1 cellular context compared by ENCODE assay signal in the genomic region with DNA sequence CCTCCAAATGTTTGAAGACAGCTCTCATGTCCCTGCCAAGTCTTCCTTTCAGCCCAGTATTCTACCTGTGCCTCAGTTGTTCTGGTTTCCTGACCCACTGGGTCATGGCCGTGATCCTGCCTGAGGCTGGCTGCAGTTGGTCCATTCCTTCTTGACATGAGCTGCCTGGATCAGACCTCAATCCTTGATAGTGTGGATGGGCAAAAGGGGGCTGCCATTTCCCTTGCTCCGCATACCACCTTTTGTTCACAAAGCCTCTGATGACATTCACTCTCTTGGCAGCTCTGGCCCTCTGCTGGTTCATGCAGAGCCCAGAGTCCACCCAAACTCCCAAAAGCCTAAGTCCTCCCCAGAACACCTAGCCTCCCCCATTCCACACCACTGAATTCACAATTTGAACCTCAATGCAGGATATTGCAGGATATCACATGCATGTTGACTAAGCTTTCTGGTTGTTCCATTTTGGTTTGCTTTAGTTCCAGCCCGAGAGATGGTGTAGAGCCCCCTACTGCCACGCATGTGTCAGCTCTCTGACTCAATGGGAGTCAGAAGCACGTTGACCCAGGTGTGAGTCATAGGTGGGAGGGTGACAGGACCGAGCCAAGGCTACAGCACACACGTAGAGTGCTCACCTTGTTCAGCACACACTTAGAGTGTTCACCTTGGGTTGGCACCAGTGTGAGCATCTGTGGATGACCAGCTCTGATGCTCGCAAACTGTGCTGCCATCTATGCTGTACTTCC.
TF ChIP-seq lines count a peak whose summit lies in the region.

No MANE protein-coding gene starts in this region.

TF ChIP-seq in HCT116, 20 proteins besides CTCF, POLR2A, EP300 and RAD21:
- TF ChIP-seq, protein P1, sequence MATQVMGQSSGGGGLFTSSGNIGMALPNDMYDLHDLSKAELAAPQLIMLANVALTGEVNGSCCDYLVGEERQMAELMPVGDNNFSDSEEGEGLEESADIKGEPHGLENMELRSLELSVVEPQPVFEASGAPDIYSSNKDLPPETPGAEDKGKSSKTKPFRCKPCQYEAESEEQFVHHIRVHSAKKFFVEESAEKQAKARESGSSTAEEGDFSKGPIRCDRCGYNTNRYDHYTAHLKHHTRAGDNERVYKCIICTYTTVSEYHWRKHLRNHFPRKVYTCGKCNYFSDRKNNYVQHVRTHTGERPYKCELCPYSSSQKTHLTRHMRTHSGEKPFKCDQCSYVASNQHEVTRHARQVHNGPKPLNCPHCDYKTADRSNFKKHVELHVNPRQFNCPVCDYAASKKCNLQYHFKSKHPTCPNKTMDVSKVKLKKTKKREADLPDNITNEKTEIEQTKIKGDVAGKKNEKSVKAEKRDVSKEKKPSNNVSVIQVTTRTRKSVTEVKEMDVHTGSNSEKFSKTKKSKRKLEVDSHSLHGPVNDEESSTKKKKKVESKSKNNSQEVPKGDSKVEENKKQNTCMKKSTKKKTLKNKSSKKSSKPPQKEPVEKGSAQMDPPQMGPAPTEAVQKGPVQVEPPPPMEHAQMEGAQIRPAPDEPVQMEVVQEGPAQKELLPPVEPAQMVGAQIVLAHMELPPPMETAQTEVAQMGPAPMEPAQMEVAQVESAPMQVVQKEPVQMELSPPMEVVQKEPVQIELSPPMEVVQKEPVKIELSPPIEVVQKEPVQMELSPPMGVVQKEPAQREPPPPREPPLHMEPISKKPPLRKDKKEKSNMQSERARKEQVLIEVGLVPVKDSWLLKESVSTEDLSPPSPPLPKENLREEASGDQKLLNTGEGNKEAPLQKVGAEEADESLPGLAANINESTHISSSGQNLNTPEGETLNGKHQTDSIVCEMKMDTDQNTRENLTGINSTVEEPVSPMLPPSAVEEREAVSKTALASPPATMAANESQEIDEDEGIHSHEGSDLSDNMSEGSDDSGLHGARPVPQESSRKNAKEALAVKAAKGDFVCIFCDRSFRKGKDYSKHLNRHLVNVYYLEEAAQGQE (IDR thresholded peaks at IDR 0.05; ENCODE audit: low read depth): no peak
- TF ChIP-seq FOSL1 (IDR thresholded peaks at IDR 0.05; ENCODE audit: low read depth) (peak; percentile 82), JUND (IDR thresholded peaks at IDR 0.05) (peak; percentile 67), SP1 (IDR thresholded peaks at IDR 0.05; ENCODE audit: low read depth) (peak; percentile 42; the same call in 1 of the 2 replicates), ZNF274 (IDR thresholded peaks at IDR 0.05; ENCODE audit: low read depth, low read length) (no peak)
- TF ChIP-seq, protein P2, sequence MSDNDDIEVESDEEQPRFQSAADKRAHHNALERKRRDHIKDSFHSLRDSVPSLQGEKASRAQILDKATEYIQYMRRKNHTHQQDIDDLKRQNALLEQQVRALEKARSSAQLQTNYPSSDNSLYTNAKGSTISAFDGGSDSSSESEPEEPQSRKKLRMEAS (IDR thresholded peaks at IDR 0.05): peak; percentile 72
